ENCODE assay signal across 7 cellular contexts in genomic region chr3:75850301-75851008, GRCh38.
DNase-seq lines count a peak whose midpoint lies in the region; ATAC-seq and TF ChIP-seq lines count a peak whose summit lies in the region.
"Not testable (repeated sequence)": the region's sequence is repeated elsewhere in the genome, so short reads cannot be mapped to it uniquely, and the experiment has no call there.

No MANE protein-coding gene starts in this region.

- H3K27ac ChIP-seq in trophoblast cell (ENCODE audit: low read depth, low read length), result not testable (repeated sequence)

- H3K36me3 Mint-ChIP-seq in WTC11; nephron progenitor cell (ENCODE audit: low read depth): not testable (repeated sequence)

- peak overlapping the region; percentile 54 for H4K8ac ChIP-seq in trophoblast cell (ENCODE audit: low read depth, low read length)

- not testable (repeated sequence) for H3K4me3 ChIP-seq in trophoblast cell (ENCODE audit: low read depth, low read length)

- H2AFZ ChIP-seq in trophoblast cell (ENCODE audit: insufficient read depth, low read length, poor library complexity), result not testable (repeated sequence)

- no CpG with 5 or more reads among the region's 22 CpGs for WGBS in trophoblast cell (ENCODE audit: extremely low coverage, insufficient coverage, insufficient read length)

- H2AK5ac ChIP-seq in trophoblast cell (ENCODE audit: low read length), result not testable (repeated sequence)

- H3K79me1 ChIP-seq in trophoblast cell (ENCODE audit: low read length), result not testable (repeated sequence)

- not testable (repeated sequence) for H3K14ac ChIP-seq in trophoblast cell (ENCODE audit: low read length)

- not testable (repeated sequence) for H2BK120ac ChIP-seq in trophoblast cell (ENCODE audit: insufficient read depth, low read length, poor library complexity)

- H3K79me2 ChIP-seq in trophoblast cell (ENCODE audit: control insufficient read depth, insufficient read depth, low read length, poor library complexity), result not testable (repeated sequence)

- H3K4me3 Mint-ChIP-seq in WTC11, result peak overlapping the region; percentile 62
- not testable (repeated sequence) for H3K4me3 Mint-ChIP-seq in nephron progenitor cell

- not testable (repeated sequence) for H3K9me3 ChIP-seq in trophoblast cell (ENCODE audit: insufficient read depth, low read depth, low read length)

- H4K12ac ChIP-seq in trophoblast cell (ENCODE audit: low read depth, low read length), result not testable (repeated sequence)

- H3K27me3 ChIP-seq in trophoblast cell (ENCODE audit: insufficient read depth, low read length), result not testable (repeated sequence)

- H3K18ac ChIP-seq in trophoblast cell (ENCODE audit: low read length), result not testable (repeated sequence)

- H2BK12ac ChIP-seq in trophoblast cell (ENCODE audit: low read length), result not testable (repeated sequence)

- not testable (repeated sequence) for TF ChIP-seq CTCF in WTC11 (IDR thresholded peaks at IDR 0.05); nephron progenitor cell (IDR thresholded peaks at IDR 0.05)

- not testable (repeated sequence) for H3K4ac ChIP-seq in trophoblast cell (ENCODE audit: low read depth, low read length)

- not testable (repeated sequence) for H3K9ac ChIP-seq in trophoblast cell (ENCODE audit: low read length)

- not testable (repeated sequence) for H2BK5ac ChIP-seq in trophoblast cell (ENCODE audit: low read depth, low read length, poor library complexity)

- CTCF ChIA-PET in HEK293T (lab: Yijun Ruan, JAX); WTC11 (lab: Charles Lee): not testable (repeated sequence)

- H4K91ac ChIP-seq in trophoblast cell (ENCODE audit: low read depth, low read length), result not testable (repeated sequence)

- H3K27ac Mint-ChIP-seq in WTC11, nephron progenitor cell: not testable (repeated sequence)

- H3K36me3 ChIP-seq in trophoblast cell (ENCODE audit: control insufficient read depth in 1 of 2, insufficient read depth in 2 of 2, low read length in 2 of 2), result not testable (repeated sequence)

- peak overlapping the region; percentile 30 for H3K4me2 ChIP-seq in trophoblast cell (ENCODE audit: low read length)

- not testable (repeated sequence) for H3K9me3 Mint-ChIP-seq in WTC11
- H3K9me3 Mint-ChIP-seq in nephron progenitor cell, result peaks cover 40% of the 10 kb centered on the region

- not testable (repeated sequence) for H3K23ac ChIP-seq in trophoblast cell (ENCODE audit: low read length)

- H3K4me1 Mint-ChIP-seq in WTC11, result peaks cover 28% of the 10 kb centered on the region
- not testable (repeated sequence) for H3K4me1 Mint-ChIP-seq in nephron progenitor cell

- not testable (repeated sequence) for ATAC-seq in WTC11

- peaks cover 83% of the 10 kb centered on the region for H3K27me3 Mint-ChIP-seq in WTC11 (ENCODE audit: low read depth)
- not testable (repeated sequence) for H3K27me3 Mint-ChIP-seq in nephron progenitor cell (ENCODE audit: low read depth, poor library complexity)

- not testable (repeated sequence) for H3K4me1 ChIP-seq in trophoblast cell (ENCODE audit: control insufficient read depth in 1 of 2, insufficient read depth in 2 of 2, low read length in 2 of 2)

- DNase-seq in DMS53 (lab: John Stamatoyannopoulos, UW) (peak; percentile 17), NCI-H748 (lab: John Stamatoyannopoulos, UW; ENCODE audit: unreplicated experiment) (peak; percentile 29), WTC11 (ENCODE audit: low spot score) (peak; percentile 80), iPS DF 19.7 (ENCODE audit: low read depth, low spot score) (peak; percentile 15), nephron progenitor cell (peak; percentile 2)
- not testable (repeated sequence) for DNase-seq in HEK293T (ENCODE audit: extremely low spot score); trophoblast cell

- POLR2A ChIA-PET in HEK293T (lab: Yijun Ruan, JAX); WTC11 (lab: Charles Lee): not testable (repeated sequence)

TF ChIP-seq in HEK293T, 16 proteins besides CTCF, POLR2A, EP300 and RAD21:
- 0 out of 2 replicates have a peak, but pooled peaks have one; percentile 32 for TF ChIP-seq L3MBTL2 (conservative IDR thresholded peaks at IDR 0.05)

TF ChIP-seq in WTC11, 78 proteins besides CTCF, POLR2A, EP300 and RAD21 (continues in another document):
- peak; percentile 62; the same call in 1 of the 2 replicates for TF ChIP-seq TP53 (CRISPR knock-in tag; IDR thresholded peaks at IDR 0.05)
- TF ChIP-seq ZNF281 (CRISPR knock-in tag; IDR thresholded peaks at IDR 0.05), result peak; percentile 56; the same call in 1 of the 2 replicates
- TF ChIP-seq FOXK1 (CRISPR knock-in tag; IDR thresholded peaks at IDR 0.05), result peak; percentile 92
- peak; percentile 58; the same call in 1 of the 2 replicates for TF ChIP-seq SMAD4 (CRISPR knock-in tag; IDR thresholded peaks at IDR 0.05)
- peak; percentile 82; the same call in 1 of the 2 replicates for TF ChIP-seq FOXP4 (CRISPR knock-in tag; IDR thresholded peaks at IDR 0.05)
- peak; percentile 37; the same call in 1 of the 2 replicates for TF ChIP-seq CBFB (CRISPR knock-in tag; IDR thresholded peaks at IDR 0.05; ENCODE audit: low read depth)
- peak; percentile 36; the same call in 1 of the 2 replicates for TF ChIP-seq AFF4 (CRISPR knock-in tag; IDR thresholded peaks at IDR 0.05; ENCODE audit: borderline replicate concordance)
- peak; percentile 61 for TF ChIP-seq MAX (CRISPR knock-in tag; IDR thresholded peaks at IDR 0.05)
- TF ChIP-seq ETV6 (CRISPR knock-in tag; IDR thresholded peaks at IDR 0.05), result peak; percentile 70; the same call in 1 of the 2 replicates
- peak; percentile 78; the same call in 1 of the 2 replicates for TF ChIP-seq FOXP1 (CRISPR knock-in tag; IDR thresholded peaks at IDR 0.05; ENCODE audit: borderline replicate concordance)
